In genomic region chr3:185176756-185177359, GRCh38 we compare ENCODE assay signal across 8 cellular contexts. TPM values are rescaled to one million over a fixed set of nuclear protein-coding genes. Genes with fewer than 3 reads are reported as not detected.
DNase-seq lines count a peak whose midpoint lies in the region; ATAC-seq, FAIRE-seq and TF ChIP-seq lines count a peak whose summit lies in the region.

No MANE protein-coding gene starts in this region.

- H3K36me3 Mint-ChIP-seq in stimulated activated memory B cell treated with anti-CD40 and anti-IgM and Interleukin-4, amounts not matched to agents 10 μg/mL and 1 μg/mL and 100 μg/mL, for 72 hours = no peaks in the 10 kb centered on the region
- no peaks in the 10 kb centered on the region for H3K36me3 Mint-ChIP-seq in T-helper 17 cell (ENCODE audit: low read depth)

- H3K9me3 ChIP-seq in fibroblast of lung (ENCODE audit: control insufficient read depth, insufficient read depth, low read depth, low read length) = no peaks in the 10 kb centered on the region
- H3K9me3 ChIP-seq in pancreas = no peaks in the 10 kb centered on the region
- no peaks in the 10 kb centered on the region for H3K9me3 ChIP-seq in T-helper 17 cell (ENCODE audit: control insufficient read depth, low read length, poor library complexity, severe bottlenecking)

- peaks cover 12% of the 10 kb centered on the region for H3K4me1 Mint-ChIP-seq in stimulated activated memory B cell treated with anti-CD40 and anti-IgM and Interleukin-4, amounts not matched to agents 10 μg/mL and 1 μg/mL and 100 μg/mL, for 72 hours
- peaks cover 6% of the 10 kb centered on the region for H3K4me1 Mint-ChIP-seq in T-helper 17 cell

- H3K36me3 ChIP-seq in fibroblast of lung (ENCODE audit: control insufficient read depth, insufficient read depth, low read length) (no peaks in the 10 kb centered on the region), pancreas (no peaks in the 10 kb centered on the region)

- ATAC-seq in SK-N-SH treated with all-trans-retinoic acid at 6 μM for 48 hours (peak; percentile 61; the same call in 2 of the 3 replicates), pancreas (peak in 3 of 4 donors; percentile 57 to 73 (median 59)), T-helper 17 cell (no peak)
- ATAC-seq in stimulated activated memory B cell treated with anti-CD40 and anti-IgM and Interleukin-4, amounts not matched to agents 10 μg/mL and 1 μg/mL and 100 μg/mL, for 72 hours = no peak

- WGBS in pancreas, 2 donors = 16 to 18% methylated on average over 10 of the region's 10 CpGs

- no peaks in the 10 kb centered on the region for H3K79me2 ChIP-seq in fibroblast of lung (ENCODE audit: control insufficient read depth, insufficient read depth, low read length)

- H4K20me1 ChIP-seq in fibroblast of lung (ENCODE audit: control insufficient read depth, extremely low read depth, insufficient read depth, low read length) = no peaks in the 10 kb centered on the region

- no peak overlapping the region for H3K27ac ChIP-seq in fibroblast of lung (ENCODE audit: insufficient read depth, low read length)
- H3K27ac ChIP-seq in pancreas = no peak overlapping the region

- no peak overlapping the region for H3K9ac ChIP-seq in fibroblast of lung (ENCODE audit: insufficient read depth, low read length)

- no peaks in the 10 kb centered on the region for H3K9me3 Mint-ChIP-seq in stimulated activated memory B cell treated with anti-CD40 and anti-IgM and Interleukin-4, amounts not matched to agents 10 μg/mL and 1 μg/mL and 100 μg/mL, for 72 hours

- H2AFZ ChIP-seq in fibroblast of lung (ENCODE audit: low read length) = peak overlapping the region; percentile 30

- H3K4me3 ChIP-seq in fibroblast of lung (replicated peaks in 1 of 4; ENCODE audit: control extremely low read depth in 1 of 4, insufficient read depth in 1 of 4, low read depth in 3 of 4, low read length in 4 of 4) = no peak overlapping the region
- H3K4me3 ChIP-seq in pancreas = no peak overlapping the region

- TF ChIP-seq CTCF in fibroblast of lung (conservative IDR thresholded peaks at IDR 0.05 in 1 of 2, IDR thresholded peaks at IDR 0.05 in 1 of 2; ENCODE audit: low read depth in 1 of 2, low read length in 2 of 2) (peak; percentile 71 to 74), pancreas (IDR thresholded peaks at IDR 0.05) (peak; percentile 28 to 59 (median 44))

- FAIRE-seq in pancreas (lab: Jason Lieb, UNC) = peak; percentile 88

- peaks cover 4% of the 10 kb centered on the region for H3K27me3 ChIP-seq in fibroblast of lung (ENCODE audit: control insufficient read depth, insufficient read depth, low read length)
- H3K27me3 ChIP-seq in pancreas = no peaks in the 10 kb centered on the region

- H3K27me3 Mint-ChIP-seq in stimulated activated memory B cell treated with anti-CD40 and anti-IgM and Interleukin-4, amounts not matched to agents 10 μg/mL and 1 μg/mL and 100 μg/mL, for 72 hours = no peaks in the 10 kb centered on the region
- peaks cover 20% of the 10 kb centered on the region for H3K27me3 Mint-ChIP-seq in T-helper 17 cell

- no peak overlapping the region for H3K27ac Mint-ChIP-seq in stimulated activated memory B cell treated with anti-CD40 and anti-IgM and Interleukin-4, amounts not matched to agents 10 μg/mL and 1 μg/mL and 100 μg/mL, for 72 hours
- no peak overlapping the region for H3K27ac Mint-ChIP-seq in T-helper 17 cell

- H3K4me2 ChIP-seq in fibroblast of lung (ENCODE audit: extremely low read depth, insufficient read depth, low read length) = peak overlapping the region; percentile 70

- H3K4me1 ChIP-seq in fibroblast of lung (ENCODE audit: control insufficient read depth, extremely low read depth, insufficient read depth, low read length) (no peaks in the 10 kb centered on the region), pancreas (no peaks in the 10 kb centered on the region)

- intact Hi-C loops in pancreas (cut with DNase I) = no loop called here

- H3K4me3 Mint-ChIP-seq in stimulated activated memory B cell treated with anti-CD40 and anti-IgM and Interleukin-4, amounts not matched to agents 10 μg/mL and 1 μg/mL and 100 μg/mL, for 72 hours = no peak overlapping the region
- H3K4me3 Mint-ChIP-seq in T-helper 17 cell = no peak overlapping the region

- DNase-seq in NOMO-1 (lab: John Stamatoyannopoulos, UW; ENCODE audit: unreplicated experiment in 2 of 2) (peak; percentile 23 to 31), NOMO-1 treated with dmso at 0.1 percent for 144 hours (lab: John Stamatoyannopoulos, UW; ENCODE audit: unreplicated experiment) (no peak), LoVo (ENCODE audit: low spot score) (peak; percentile 46), fibroblast of lung (ENCODE audit: low read depth in 2 of 2) (peak; percentile 14 to 57), pancreas (peak in 1 of 6 donors; percentile 23), T-helper 17 cell (no peak)

TF ChIP-seq in SK-N-SH treated with all-trans-retinoic acid at 6 μM for 48 hours, 23 proteins besides CTCF, POLR2A, EP300 and RAD21 (continues in another document):
- TF ChIP-seq TCF4 (CRISPR knock-in tag; IDR thresholded peaks at IDR 0.05; ENCODE audit: borderline replicate concordance) (no peak), TSHZ2 (CRISPR knock-in tag; IDR thresholded peaks at IDR 0.05) (no peak), ISL1 (CRISPR knock-in tag; IDR thresholded peaks at IDR 0.05) (no peak), ZNF565 (CRISPR knock-in tag; conservative IDR thresholded peaks at IDR 0.05; ENCODE audit: low read depth) (no peak), ZFP3 (CRISPR knock-in tag; IDR thresholded peaks at IDR 0.05) (no peak), ZNF70 (CRISPR knock-in tag; IDR thresholded peaks at IDR 0.05) (no peak), BACH2 (CRISPR knock-in tag; IDR thresholded peaks at IDR 0.05; ENCODE audit: borderline replicate concordance) (no peak), CSDC2 (CRISPR knock-in tag; IDR thresholded peaks at IDR 0.05) (no peak), CSRNP3 (CRISPR knock-in tag; IDR thresholded peaks at IDR 0.05) (no peak), PPARA (CRISPR knock-in tag; IDR thresholded peaks at IDR 0.05; ENCODE audit: borderline replicate concordance) (no peak), RARB (CRISPR knock-in tag; IDR thresholded peaks at IDR 0.05) (no peak)
- TF ChIP-seq, protein P1, sequence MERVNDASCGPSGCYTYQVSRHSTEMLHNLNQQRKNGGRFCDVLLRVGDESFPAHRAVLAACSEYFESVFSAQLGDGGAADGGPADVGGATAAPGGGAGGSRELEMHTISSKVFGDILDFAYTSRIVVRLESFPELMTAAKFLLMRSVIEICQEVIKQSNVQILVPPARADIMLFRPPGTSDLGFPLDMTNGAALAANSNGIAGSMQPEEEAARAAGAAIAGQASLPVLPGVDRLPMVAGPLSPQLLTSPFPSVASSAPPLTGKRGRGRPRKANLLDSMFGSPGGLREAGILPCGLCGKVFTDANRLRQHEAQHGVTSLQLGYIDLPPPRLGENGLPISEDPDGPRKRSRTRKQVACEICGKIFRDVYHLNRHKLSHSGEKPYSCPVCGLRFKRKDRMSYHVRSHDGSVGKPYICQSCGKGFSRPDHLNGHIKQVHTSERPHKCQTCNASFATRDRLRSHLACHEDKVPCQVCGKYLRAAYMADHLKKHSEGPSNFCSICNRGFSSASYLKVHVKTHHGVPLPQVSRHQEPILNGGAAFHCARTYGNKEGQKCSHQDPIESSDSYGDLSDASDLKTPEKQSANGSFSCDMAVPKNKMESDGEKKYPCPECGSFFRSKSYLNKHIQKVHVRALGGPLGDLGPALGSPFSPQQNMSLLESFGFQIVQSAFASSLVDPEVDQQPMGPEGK (CRISPR knock-in tag; IDR thresholded peaks at IDR 0.05; ENCODE audit: borderline replicate concordance) = no peak

RNA-seq across cellular contexts. Expression of gene C3orf70, which starts 24.0 kb away (rescaled TPM):
- 0.26 and 0.33 TPM in 2 replicates for total RNA-seq in fibroblast of lung
- polyA plus RNA-seq in fibroblast of lung = 1.6 and 4.7 TPM in 2 replicates
- 0.86 and 2.4 TPM in 2 replicates for polyA plus RNA-seq in fibroblast of lung (2012)
- polyA minus RNA-seq in fibroblast of lung (ENCODE audit: low replicate concordance) = 2.4 and 7.2 TPM in 2 replicates
- total RNA-seq in pancreas = under 1 TPM; 0.22 to 0.90 (median 0.37) TPM
- under 1 TPM; 0.27 to 0.45 TPM for polyA plus RNA-seq in pancreas
- under 1 TPM in 1 of 2 donors, not detected in 1; 0.08 TPM for total RNA-seq in T-helper 17 cell

Comparison
In these comparisons a context has a peak if more than half of its experiments do, and no peak if none do; other contexts are left out.
1. DNase-seq: peak in NOMO-1 (2 of 2), LoVo (single experiment) and fibroblast of lung (2 of 2); none in NOMO-1 treated with dmso at 0.1 percent for 144 hours (single experiment) and T-helper 17 cell (0 of 3).
2. ATAC-seq: peak in SK-N-SH treated with all-trans-retinoic acid at 6 μM for 48 hours (single experiment) and pancreas (3 of 4); none in stimulated activated memory B cell treated with anti-CD40 and anti-IgM and Interleukin-4, amounts not matched to agents 10 μg/mL and 1 μg/mL and 100 μg/mL, for 72 hours (single experiment) and T-helper 17 cell (single experiment).